Comparison of ENCODE assay signal across 7 cellular contexts in genomic region chr22:40156682-40157081, GRCh38. TPM values are rescaled to one million over a fixed set of nuclear protein-coding genes. Genes with fewer than 3 reads are reported as not detected.
DNase-seq lines count a peak whose midpoint lies in the region; ATAC-seq and TF ChIP-seq lines count a peak whose summit lies in the region.
"Not testable (repeated sequence)": the region's sequence is repeated elsewhere in the genome, so short reads cannot be mapped to it uniquely, and the experiment has no call there.

No MANE protein-coding gene starts in this region.

- not testable (repeated sequence) for H4K20me1 ChIP-seq in hepatocyte (ENCODE audit: insufficient read depth, poor library complexity, severe bottlenecking)

- H3K36me3 ChIP-seq in Panc1 (ENCODE audit: control insufficient read depth, insufficient read depth, low read length); body of pancreas (replicated peaks in 1 of 2; ENCODE audit: insufficient read depth in 1 of 2, low read depth in 2 of 2); hepatocyte (replicated peaks; ENCODE audit: insufficient read depth, low read depth); gastrocnemius medialis; tibial artery: not testable (repeated sequence)
- H3K36me3 ChIP-seq in neutrophil = peaks cover 22% of the 10 kb centered on the region

- H3K27ac ChIP-seq in C4-2B = peak overlapping the region; percentile 80
- H3K27ac ChIP-seq in Panc1 (ENCODE audit: low read length) = peak overlapping the region; percentile 12; the same call in 1 of the 2 replicates
- peak overlapping the region in 3 of 4 donors; percentile 53 to 80 (median 55) for H3K27ac ChIP-seq in body of pancreas
- peak overlapping the region; percentile 62 for H3K27ac ChIP-seq in hepatocyte
- H3K27ac ChIP-seq in neutrophil = peak overlapping the region; percentile 9
- H3K27ac ChIP-seq in gastrocnemius medialis = peak overlapping the region; percentile 61 to 81 (median 69)
- peak overlapping the region; percentile 36 to 42 for H3K27ac ChIP-seq in tibial artery

- 84 to 86% methylated on average over 6 of the region's 6 CpGs for WGBS in body of pancreas, 2 donors
- WGBS in hepatocyte (ENCODE audit: low lambda C conversion rate, missing lambda C conversion rate) = 92% methylated on average over 6 of the region's 6 CpGs

- H3K9me3 ChIP-seq in Panc1 (ENCODE audit: control insufficient read depth, insufficient read depth, low read depth, low read length); body of pancreas; hepatocyte (ENCODE audit: low read depth); neutrophil; gastrocnemius medialis; tibial artery: not testable (repeated sequence)

- H3K4me3 ChIP-seq in Panc1 (ENCODE audit: low read depth in 2 of 2, low read length in 2 of 2); body of pancreas; hepatocyte; neutrophil (ENCODE audit: low read depth in 1 of 2, low read length in 1 of 2); gastrocnemius medialis; tibial artery: not testable (repeated sequence)

- intact Hi-C loops in Panc1 (cut with micrococcal nuclease; ENCODE audit: unreplicated experiment); body of pancreas (cut with DNase I); tibial artery (cut with DNase I; ENCODE audit: low total_unique reads): not testable (repeated sequence)
- intact Hi-C loops in gastrocnemius medialis (cut with DNase I; ENCODE audit: low total_unique reads) = loop anchor here (2.0 to 5.0 kb wide), 2 partner anchors 20 to 121 kb away; partner anchors contain the start of gene TNRC6B

- peak overlapping the region; percentile 34 for H3K4me2 ChIP-seq in hepatocyte

- POLR2A ChIA-PET in Panc1 (lab: Charles Lee) = interaction anchor here (0.8 kb wide), 1 partner anchor 373 kb away, joined by 3 read pairs; no protein-coding TSS in a partner anchor

- CTCF ChIA-PET in Panc1 (lab: Charles Lee) = not testable (repeated sequence)

- not testable (repeated sequence) for BruUV-seq in Panc1 (replicated peaks; lab: Mats Ljungman, UMichigan)

- in situ Hi-C loops in Panc1 (cut with HindIII; ENCODE audit: low pct_unique_long_range_greater_than_20kb, low sequenced_read_pairs); gastrocnemius medialis (cut with MboI; ENCODE audit: low sequenced_read_pairs in 4 of 4): not testable (repeated sequence)

- not testable (repeated sequence) for H2AFZ ChIP-seq in hepatocyte

- H3K9me2 ChIP-seq in hepatocyte (replicated peaks; ENCODE audit: insufficient read depth) = not testable (repeated sequence)

- not testable (repeated sequence) for DNase-seq in Panc1 (ENCODE audit: low read depth, low spot score); body of pancreas; hepatocyte (ENCODE audit: low spot score); gastrocnemius medialis; tibial artery

- H3K27me3 ChIP-seq in Panc1 (ENCODE audit: control insufficient read depth, insufficient read depth, low read length); body of pancreas; hepatocyte; neutrophil; gastrocnemius medialis; tibial artery: not testable (repeated sequence)

- TF ChIP-seq POLR2A in body of pancreas (IDR thresholded peaks at IDR 0.05); gastrocnemius medialis (IDR thresholded peaks at IDR 0.05): not testable (repeated sequence)

- not testable (repeated sequence) for ATAC-seq in Panc1, body of pancreas
- ATAC-seq in gastrocnemius medialis = peak in 1 of 2 donors; percentile 15

- not testable (repeated sequence) for H3K4me1 ChIP-seq in Panc1 (ENCODE audit: control insufficient read depth, insufficient read depth, low read length); hepatocyte (ENCODE audit: insufficient read depth)
- H3K4me1 ChIP-seq in body of pancreas (peaks cover 33% of the 10 kb centered on the region), neutrophil (ENCODE audit: control insufficient read depth in 1 of 2, insufficient read depth in 1 of 2, low read depth in 1 of 2, low read length in 1 of 2) (peaks cover 11 to 14% of the 10 kb centered on the region in 2 experiments), gastrocnemius medialis (peaks cover 15 to 17% of the 10 kb centered on the region in 2 donors), tibial artery (peaks cover 0 to 21% (median 10%) of the 10 kb centered on the region in 4 donors)

- not testable (repeated sequence) for TF ChIP-seq CTCF in C4-2B (conservative IDR thresholded peaks at IDR 0.05); Panc1 (IDR thresholded peaks at IDR 0.05); body of pancreas (IDR thresholded peaks at IDR 0.05); hepatocyte (IDR thresholded peaks at IDR 0.05; ENCODE audit: poor library complexity); neutrophil (IDR thresholded peaks at IDR 0.05); gastrocnemius medialis (IDR thresholded peaks at IDR 0.05 in 4 of 5, conservative IDR thresholded peaks at IDR 0.05 in 1 of 5); tibial artery (IDR thresholded peaks at IDR 0.05)

- not testable (repeated sequence) for H3K79me2 ChIP-seq in hepatocyte

RNA-seq across cellular contexts. Expression of gene TNRC6B, which starts 21.0 kb away (rescaled TPM):
- total RNA-seq in Panc1 (2021; ENCODE audit: unreplicated experiment) = 30.7 TPM
- polyA plus RNA-seq in Panc1 (2012; ENCODE audit: insufficient read length) = 7.5 TPM
- 10 to 100 TPM; 25.2 to 39.9 TPM for total RNA-seq in body of pancreas
- 25.8 TPM in 2 replicates for total RNA-seq in hepatocyte
- 23.7 and 30.8 TPM in 2 replicates for polyA plus RNA-seq in hepatocyte
- 10 to 100 TPM; 31.9 to 76.7 (median 57.0) TPM for total RNA-seq in gastrocnemius medialis

Comparison
In these comparisons a context has a peak if more than half of its experiments do, and no peak if none do; other contexts are left out.
1. H3K27ac ChIP-seq: peak in every context shown above with its lines; median percentile 80 in C4-2B; 69 in gastrocnemius medialis; 62 in hepatocyte; 55 in body of pancreas; 39 in tibial artery; 12 in Panc1; 9 in neutrophil.